ENCODE assay signal across 1 cellular context in genomic region chr12:12723681-12724420, GRCh38.
TF ChIP-seq lines count a peak whose summit lies in the region.

No MANE protein-coding gene starts in this region.

TF ChIP-seq in K562, 482 proteins besides CTCF, POLR2A, EP300 and RAD21 (continued from another document):
- TF ChIP-seq USF2 (CRISPR knock-in tag; IDR thresholded peaks at IDR 0.05) (no peak), ZNF778 (CRISPR knock-in tag; IDR thresholded peaks at IDR 0.05) (no peak), GABPB1 (CRISPR knock-in tag; IDR thresholded peaks at IDR 0.05) (no peak), KLF13 (tag; IDR thresholded peaks at IDR 0.05; ENCODE audit: borderline replicate concordance, low read depth) (no peak), ILF3 (IDR thresholded peaks at IDR 0.05; ENCODE audit: borderline replicate concordance) (no peak), ESRRA (IDR thresholded peaks at IDR 0.05; ENCODE audit: borderline replicate concordance, low read depth) (no peak), U2AF1 (optimal IDR thresholded peaks at IDR 0.05; ENCODE audit: low read depth, low read length) (peak; percentile 40), PYGO2 (tag; IDR thresholded peaks at IDR 0.05) (no peak), ZC3H11A (IDR thresholded peaks at IDR 0.05; ENCODE audit: low read depth, low read length) (no peak), ZFP1 (CRISPR knock-in tag; IDR thresholded peaks at IDR 0.05) (no peak), TGIF2 (CRISPR knock-in tag; IDR thresholded peaks at IDR 0.05) (no peak), FIP1L1 (IDR thresholded peaks at IDR 0.05; ENCODE audit: low read depth, low read length, poor library complexity, severe bottlenecking) (peak; percentile 68), KDM4B (IDR thresholded peaks at IDR 0.05; ENCODE audit: borderline replicate concordance in 2 of 2, low read depth in 1 of 2) (no peak), MYBL2 (IDR thresholded peaks at IDR 0.05; ENCODE audit: low read depth) (no peak), MYBL2 (CRISPR knock-in tag; IDR thresholded peaks at IDR 0.05; ENCODE audit: borderline replicate concordance) (no peak), CTBP1 (IDR thresholded peaks at IDR 0.05; ENCODE audit: borderline replicate concordance) (0 out of 2 replicates have a peak, but pooled peaks have one; percentile 12), ZBED1 (IDR thresholded peaks at IDR 0.05) (no peak), EGR1 (conservative IDR thresholded peaks at IDR 0.05) (no peak), SRSF1 (IDR thresholded peaks at IDR 0.05; ENCODE audit: low read depth, low read length) (no peak), SUPT5H (IDR thresholded peaks at IDR 0.05) (peak; percentile 33; the same call in 1 of the 2 replicates), CBFA2T2 (conservative IDR thresholded peaks at IDR 0.05) (no peak), PHF8 (IDR thresholded peaks at IDR 0.05; ENCODE audit: borderline replicate concordance, low read length) (peak; percentile 37; the same call in 1 of the 2 replicates), ZNF79 (CRISPR knock-in tag; IDR thresholded peaks at IDR 0.05; ENCODE audit: low read depth) (no peak), ZFX (CRISPR knock-in tag; IDR thresholded peaks at IDR 0.05) (peak; percentile 39; the same call in 1 of the 2 replicates), SP1 (CRISPR knock-in tag; IDR thresholded peaks at IDR 0.05) (0 out of 2 replicates have a peak, but pooled peaks have one; percentile 34), CXXC5 (CRISPR knock-in tag; IDR thresholded peaks at IDR 0.05) (peak; percentile 64), RBFOX2 (IDR thresholded peaks at IDR 0.05; ENCODE audit: low read depth, low read length) (peak; percentile 87), GABPA (tag; conservative IDR thresholded peaks at IDR 0.05; ENCODE audit: low read depth) (no peak), ZNF253 (CRISPR knock-in tag; conservative IDR thresholded peaks at IDR 0.05) (no peak), DIDO1 (tag; IDR thresholded peaks at IDR 0.05; ENCODE audit: low read depth) (no peak), RBBP5 (IDR thresholded peaks at IDR 0.05; ENCODE audit: borderline replicate concordance, insufficient read depth, low read length, poor library complexity, severe bottlenecking) (peak; percentile 95), CEBPB (tag; IDR thresholded peaks at IDR 0.05) (no peak), SAP30 (IDR thresholded peaks at IDR 0.05; ENCODE audit: borderline replicate concordance, insufficient read depth, low read depth, low read length, poor library complexity, severe bottlenecking) (peak; percentile 28), ZNF445 (CRISPR knock-in tag; IDR thresholded peaks at IDR 0.05; ENCODE audit: low read depth) (no peak), ZBTB7A (IDR thresholded peaks at IDR 0.05; ENCODE audit: borderline replicate concordance, control insufficient read depth, low read depth, low read length) (peak; percentile 11; the same call in 1 of the 2 replicates), PCBP1 (IDR thresholded peaks at IDR 0.05; ENCODE audit: low read depth, low read length, poor library complexity, severe bottlenecking) (peak; percentile 75)
- TF ChIP-seq, protein P1, sequence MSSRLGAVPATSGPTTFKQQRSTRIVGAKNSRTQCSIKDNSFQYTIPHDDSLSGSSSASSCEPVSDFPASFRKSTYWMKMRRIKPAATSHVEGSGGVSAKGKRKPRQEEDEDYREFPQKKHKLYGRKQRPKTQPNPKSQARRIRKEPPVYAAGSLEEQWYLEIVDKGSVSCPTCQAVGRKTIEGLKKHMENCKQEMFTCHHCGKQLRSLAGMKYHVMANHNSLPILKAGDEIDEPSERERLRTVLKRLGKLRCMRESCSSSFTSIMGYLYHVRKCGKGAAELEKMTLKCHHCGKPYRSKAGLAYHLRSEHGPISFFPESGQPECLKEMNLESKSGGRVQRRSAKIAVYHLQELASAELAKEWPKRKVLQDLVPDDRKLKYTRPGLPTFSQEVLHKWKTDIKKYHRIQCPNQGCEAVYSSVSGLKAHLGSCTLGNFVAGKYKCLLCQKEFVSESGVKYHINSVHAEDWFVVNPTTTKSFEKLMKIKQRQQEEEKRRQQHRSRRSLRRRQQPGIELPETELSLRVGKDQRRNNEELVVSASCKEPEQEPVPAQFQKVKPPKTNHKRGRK (tag; IDR thresholded peaks at IDR 0.05): no peak
